Comparison of ENCODE assay signal across 1 cellular context in genomic region chr11:69497221-69497787, GRCh38.
TF ChIP-seq lines count a peak whose summit lies in the region.

No MANE protein-coding gene starts in this region.

TF ChIP-seq in GM23338, 12 proteins besides CTCF, POLR2A, EP300 and RAD21 (continued from another document):
- TF ChIP-seq REST (IDR thresholded peaks at IDR 0.05; ENCODE audit: unreplicated experiment) (no peak), ZNF462 (CRISPR knock-in tag; IDR thresholded peaks at IDR 0.05) (no peak)
